28 cellular contexts compared by ENCODE assay signal in genomic region chr2:195027947-195028346, GRCh38.
"Had no signal": no experiment of that assay in that cellular context is flagged by ENCODE, and none has a peak within 500 bp of the region (broad histone marks: within the 10 kb centered on the region; RNA-seq: fewer than 3 reads in every experiment).

No MANE protein-coding gene starts in this region.

- H3K4me2 ChIP-seq: smooth muscle cell had no signal

- H3K4me3 Mint-ChIP-seq: activated CD4-positive, alpha-beta memory T cell treated with anti-CD3 and anti-CD28 coated beads for 36 hours; activated naive CD4-positive, alpha-beta T cell treated with anti-CD3 and anti-CD28 coated beads for 36 hours; activated naive CD8-positive, alpha-beta T cell treated with anti-CD3 and anti-CD28 coated beads, Interleukin-2, amount 10 ng/mL, durations not matched to agents 7 days and 5 days; activated T-cell treated with anti-CD3 and anti-CD28 coated beads, Interleukin-2, amount 50 U/mL, for 72 hours had no signal

- H3K4me1 Mint-ChIP-seq: activated naive CD8-positive, alpha-beta T cell treated with anti-CD3 and anti-CD28 coated beads, Interleukin-2, amount 10 ng/mL, durations not matched to agents 7 days and 5 days had no signal

- H3K27ac Mint-ChIP-seq: activated CD4-positive, alpha-beta memory T cell treated with anti-CD3 and anti-CD28 coated beads for 36 hours; activated naive CD4-positive, alpha-beta T cell treated with anti-CD3 and anti-CD28 coated beads for 36 hours; activated naive CD8-positive, alpha-beta T cell treated with anti-CD3 and anti-CD28 coated beads, Interleukin-2, amount 10 ng/mL, durations not matched to agents 7 days and 5 days; activated T-cell treated with anti-CD3 and anti-CD28 coated beads, Interleukin-2, amount 50 U/mL, for 72 hours had no signal

- H3K4me1 ChIP-seq: colonic mucosa, sigmoid colon, testis, uterus had no signal

- H3K36me3 ChIP-seq: colonic mucosa, gastroesophageal sphincter, sigmoid colon, uterus had no signal

- DNase-seq: activated CD4-positive, alpha-beta memory T cell treated with anti-CD3 and anti-CD28 coated beads for 36 hours; activated CD4-positive, alpha-beta T cell treated with anti-CD3 and anti-CD28 coated beads for 48 hours; activated CD4-positive, CD25-positive, alpha-beta regulatory T cell; activated effector memory CD4-positive, alpha-beta T cell treated with Interleukin-2 at 50 U/mL for 16 hours; activated naive CD4-positive, alpha-beta T cell treated with anti-CD3 and anti-CD28 coated beads for 36 hours; activated naive CD8-positive, alpha-beta T cell treated with anti-CD3 and anti-CD28 coated beads, Interleukin-2, amount 10 ng/mL, durations not matched to agents 7 days and 5 days; activated T-cell treated with anti-CD3 and anti-CD28 coated beads, Interleukin-2, amount 50 U/mL, for 72 hours; amniotic stem cell; colonic mucosa; dorsolateral prefrontal cortex; head of caudate nucleus; hypothalamus; islet precursor cell; left colon; mesenchymal stem cell; mucosa of descending colon; occipital lobe; sigmoid colon; stimulated activated CD4-positive, alpha-beta T cell treated with anti-CD3 and anti-CD28 coated beads, Interleukin-15, amount 100 ng/mL, for 24 hours; stimulated activated CD4-positive, alpha-beta T cell treated with anti-CD3 and anti-CD28 coated beads, Interleukin-2, amount 100 ng/mL, for 48 hours; stimulated activated CD8-positive, alpha-beta memory T cell treated with anti-CD3 and anti-CD28 coated beads, Interleukin-4, amount 100 ng/mL, for 48 hours; stimulated activated naive CD4-positive, alpha-beta T cell; testis; trophoblast cell; uterus had no signal

- H3K27ac ChIP-seq: colonic mucosa, dorsolateral prefrontal cortex, gastroesophageal sphincter, sigmoid colon, testis, uterus had no signal

- H3K9me3 Mint-ChIP-seq: activated CD4-positive, alpha-beta memory T cell treated with anti-CD3 and anti-CD28 coated beads for 36 hours; activated naive CD4-positive, alpha-beta T cell treated with anti-CD3 and anti-CD28 coated beads for 36 hours; activated naive CD8-positive, alpha-beta T cell treated with anti-CD3 and anti-CD28 coated beads, Interleukin-2, amount 10 ng/mL, durations not matched to agents 7 days and 5 days; activated T-cell treated with anti-CD3 and anti-CD28 coated beads, Interleukin-2, amount 50 U/mL, for 72 hours had no signal

- H3K4me3 ChIP-seq: colonic mucosa, dorsolateral prefrontal cortex, gastroesophageal sphincter, mucosa of descending colon, sigmoid colon, smooth muscle cell, testis, uterus had no signal

- H3K9me3 ChIP-seq: colonic mucosa, gastroesophageal sphincter, mucosa of descending colon, sigmoid colon, testis, uterus had no signal

- FAIRE-seq: bronchial epithelial cell had no signal

- H3K36me3 Mint-ChIP-seq: activated CD4-positive, alpha-beta memory T cell treated with anti-CD3 and anti-CD28 coated beads for 36 hours; activated naive CD8-positive, alpha-beta T cell treated with anti-CD3 and anti-CD28 coated beads, Interleukin-2, amount 10 ng/mL, durations not matched to agents 7 days and 5 days had no signal

- H3K27me3 ChIP-seq: colonic mucosa, dorsolateral prefrontal cortex, gastroesophageal sphincter, sigmoid colon, testis, uterus had no signal
